Comparison of ENCODE assay signal across 1 cellular context in the genomic region with DNA sequence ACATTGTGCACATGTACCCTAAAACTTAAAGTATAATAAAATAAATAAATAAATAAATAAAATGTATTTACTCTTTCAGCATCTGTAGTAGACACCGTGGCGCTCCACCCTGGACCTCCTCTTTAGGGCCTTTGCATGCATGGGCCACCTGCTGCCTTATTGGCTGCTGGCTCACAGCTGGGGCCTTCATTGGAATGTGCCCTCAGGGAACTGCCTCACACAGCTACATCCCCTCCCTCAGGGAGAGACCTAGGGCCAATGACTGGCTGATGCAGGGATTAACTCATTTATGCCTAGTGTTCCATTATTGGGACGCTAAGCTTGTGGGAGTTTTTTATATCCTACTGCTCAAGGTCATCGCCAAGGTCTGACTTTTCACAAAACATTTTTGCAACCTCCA.
TF ChIP-seq lines count a peak whose summit lies in the region.

No MANE protein-coding gene starts in this region.

TF ChIP-seq in GM23338, 12 proteins besides CTCF, POLR2A, EP300 and RAD21 (continued from another document):
- no peak for TF ChIP-seq NANOG (IDR thresholded peaks at IDR 0.05; ENCODE audit: borderline replicate concordance)
- TF ChIP-seq, protein P1, sequence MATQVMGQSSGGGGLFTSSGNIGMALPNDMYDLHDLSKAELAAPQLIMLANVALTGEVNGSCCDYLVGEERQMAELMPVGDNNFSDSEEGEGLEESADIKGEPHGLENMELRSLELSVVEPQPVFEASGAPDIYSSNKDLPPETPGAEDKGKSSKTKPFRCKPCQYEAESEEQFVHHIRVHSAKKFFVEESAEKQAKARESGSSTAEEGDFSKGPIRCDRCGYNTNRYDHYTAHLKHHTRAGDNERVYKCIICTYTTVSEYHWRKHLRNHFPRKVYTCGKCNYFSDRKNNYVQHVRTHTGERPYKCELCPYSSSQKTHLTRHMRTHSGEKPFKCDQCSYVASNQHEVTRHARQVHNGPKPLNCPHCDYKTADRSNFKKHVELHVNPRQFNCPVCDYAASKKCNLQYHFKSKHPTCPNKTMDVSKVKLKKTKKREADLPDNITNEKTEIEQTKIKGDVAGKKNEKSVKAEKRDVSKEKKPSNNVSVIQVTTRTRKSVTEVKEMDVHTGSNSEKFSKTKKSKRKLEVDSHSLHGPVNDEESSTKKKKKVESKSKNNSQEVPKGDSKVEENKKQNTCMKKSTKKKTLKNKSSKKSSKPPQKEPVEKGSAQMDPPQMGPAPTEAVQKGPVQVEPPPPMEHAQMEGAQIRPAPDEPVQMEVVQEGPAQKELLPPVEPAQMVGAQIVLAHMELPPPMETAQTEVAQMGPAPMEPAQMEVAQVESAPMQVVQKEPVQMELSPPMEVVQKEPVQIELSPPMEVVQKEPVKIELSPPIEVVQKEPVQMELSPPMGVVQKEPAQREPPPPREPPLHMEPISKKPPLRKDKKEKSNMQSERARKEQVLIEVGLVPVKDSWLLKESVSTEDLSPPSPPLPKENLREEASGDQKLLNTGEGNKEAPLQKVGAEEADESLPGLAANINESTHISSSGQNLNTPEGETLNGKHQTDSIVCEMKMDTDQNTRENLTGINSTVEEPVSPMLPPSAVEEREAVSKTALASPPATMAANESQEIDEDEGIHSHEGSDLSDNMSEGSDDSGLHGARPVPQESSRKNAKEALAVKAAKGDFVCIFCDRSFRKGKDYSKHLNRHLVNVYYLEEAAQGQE (IDR thresholded peaks at IDR 0.05; ENCODE audit: unreplicated experiment) = no peak
